ENCODE assay signal across 13 cellular contexts in the genomic region with DNA sequence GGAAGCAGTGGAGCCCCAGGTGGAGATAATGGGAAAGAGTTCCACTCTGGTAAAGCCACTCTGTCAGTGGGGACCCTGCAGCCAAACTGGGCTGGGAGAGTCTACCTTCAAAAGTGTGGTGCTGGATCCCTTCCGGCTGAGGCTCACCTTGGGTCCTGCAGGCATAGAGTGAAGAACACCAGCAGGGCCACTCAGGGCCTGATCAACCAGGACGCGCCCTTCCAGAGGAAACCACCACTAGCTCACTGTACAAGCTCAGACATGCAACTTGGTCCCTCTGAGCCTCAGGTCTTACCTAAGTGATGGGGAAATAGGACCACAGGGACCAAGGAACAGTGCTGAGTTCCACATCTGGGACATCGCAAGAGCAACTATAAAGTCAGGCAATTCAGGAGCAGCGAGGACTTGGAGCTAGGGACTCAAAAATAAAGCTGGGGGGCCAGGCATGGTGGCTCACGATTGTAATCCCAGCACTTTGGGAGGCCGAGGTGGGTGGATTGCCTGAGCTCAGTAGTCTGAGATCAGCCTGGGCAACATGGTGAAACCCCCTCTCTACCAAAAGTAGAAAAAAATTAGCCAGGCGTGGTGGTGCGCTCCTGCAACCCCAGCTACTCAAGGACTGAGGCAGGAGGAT. TPM values are rescaled to one million over a fixed set of nuclear protein-coding genes. Genes with fewer than 3 reads are reported as not detected.
DNase-seq lines count a peak whose midpoint lies in the region; ATAC-seq and TF ChIP-seq lines count a peak whose summit lies in the region.
"Had no signal": no experiment of that assay in that cellular context is flagged by ENCODE, and none has a peak within 500 bp of the region (broad histone marks: within the 10 kb centered on the region; RNA-seq: fewer than 3 reads in every experiment).

No MANE protein-coding gene starts in this region.

- H3K27ac ChIP-seq in breast epithelium: no peak overlapping the region
- no peak overlapping the region for H3K27ac ChIP-seq in RWPE2 (ENCODE audit: poor library complexity, severe bottlenecking)
- H3K27ac ChIP-seq: BLaER1 had no signal

- H3K9me3 ChIP-seq in breast epithelium: no peaks in the 10 kb centered on the region
- H3K9me3 ChIP-seq in RWPE2 (ENCODE audit: severe bottlenecking): no peaks in the 10 kb centered on the region
- H3K9me3 ChIP-seq: BLaER1 had no signal

- BruUV-seq in MCF 10A (replicated peaks; lab: Mats Ljungman, UMichigan): no TSS peak

- intact Hi-C loops in MCF 10A (cut with micrococcal nuclease) (loop anchor here (1.0 to 10.0 kb wide), 4 partner anchors 48 to 296 kb away; partner anchors contain the start of gene C1QL4), breast epithelium (cut with DNase I; ENCODE audit: low total_unique reads) (loop anchor here (5.0 kb wide), 1 partner anchor 467 kb away; no protein-coding TSS in a partner anchor)

- H3K27ac Mint-ChIP-seq in MCF 10A (ENCODE audit: low read depth, unreplicated experiment): no peak overlapping the region

- POLR2A ChIA-PET in MCF 10A (lab: Yijun Ruan, JAX): interaction anchor here (0.5 to 2.1 kb wide), 13 partner anchors 20 to 258 kb away, joined by 3 to 14 read pairs (median 4); partner anchors contain the start of gene DNAJC22

- H3K9me3 Mint-ChIP-seq in MCF 10A (ENCODE audit: unreplicated experiment): no peaks in the 10 kb centered on the region
- H3K9me3 Mint-ChIP-seq: activated naive CD4-positive, alpha-beta T cell treated with anti-CD3 and anti-CD28 coated beads, Interleukin-2, amount 50 U/mL, for 24 hours had no signal

- H3K36me3 ChIP-seq in breast epithelium (no peaks in the 10 kb centered on the region), RWPE2 (ENCODE audit: low read depth) (no peaks in the 10 kb centered on the region)
- H3K36me3 ChIP-seq: BLaER1 had no signal

- H3K4me1 Mint-ChIP-seq in MCF 10A (ENCODE audit: insufficient read depth, unreplicated experiment): peaks cover 6% of the 10 kb centered on the region
- H3K4me1 Mint-ChIP-seq: activated naive CD4-positive, alpha-beta T cell treated with anti-CD3 and anti-CD28 coated beads, Interleukin-2, amount 50 U/mL, for 24 hours had no signal

- no peak for TF ChIP-seq CTCF in MCF 10A (IDR thresholded peaks at IDR 0.05; ENCODE audit: unreplicated experiment)
- TF ChIP-seq CTCF in breast epithelium (IDR thresholded peaks at IDR 0.05): no peak
- TF ChIP-seq CTCF in RWPE2 (IDR thresholded peaks at IDR 0.05; ENCODE audit: poor library complexity, severe bottlenecking): no peak

- CTCF ChIA-PET in MCF 10A (lab: Yijun Ruan, JAX): interaction anchor here (0.5 to 16.4 kb wide), 37 partner anchors 9 to 1106 kb away, joined by 3 to 251 read pairs (median 5); partner anchors contain the start of genes C1QL4, DNAJC22 and SPATS2

- H3K36me3 Mint-ChIP-seq in MCF 10A (ENCODE audit: insufficient read depth, unreplicated experiment): no peaks in the 10 kb centered on the region
- H3K36me3 Mint-ChIP-seq: activated naive CD4-positive, alpha-beta T cell treated with anti-CD3 and anti-CD28 coated beads, Interleukin-2, amount 50 U/mL, for 24 hours had no signal

- DNase-seq in MCF 10A (ENCODE audit: unreplicated experiment) (peak; percentile 53), breast epithelium (ENCODE audit: low spot score in 2 of 2) (no peak), RWPE2 (ENCODE audit: low spot score) (peak; percentile 46), iPS-NIHi7 (ENCODE audit: extremely low spot score) (peak; percentile 8), cerebellum (ENCODE audit: low spot score) (no peak), activated T-cell treated with anti-CD3 and anti-CD28 coated beads for 4 hours (no peak)
- DNase-seq in stimulated activated naive CD8-positive, alpha-beta T cell treated with anti-CD3 and anti-CD28 coated beads, Interleukin-15, Interleukin-2, amounts not matched to agents 100 U/mL and 50 U/mL, for 24 hours: no peak
- DNase-seq: COR-L47 had no signal

- no peak overlapping the region for H3K4me3 Mint-ChIP-seq in MCF 10A (ENCODE audit: unreplicated experiment)
- H3K4me3 Mint-ChIP-seq: activated naive CD4-positive, alpha-beta T cell treated with anti-CD3 and anti-CD28 coated beads, Interleukin-2, amount 50 U/mL, for 24 hours had no signal

- H3K27me3 ChIP-seq in breast epithelium (no peaks in the 10 kb centered on the region), RWPE2 (ENCODE audit: insufficient read depth, poor library complexity, severe bottlenecking) (no peaks in the 10 kb centered on the region)

- peak; percentile 78 for ATAC-seq in RWPE2 (ENCODE audit: low read depth)
- no peak for ATAC-seq in stimulated activated naive CD8-positive, alpha-beta T cell treated with anti-CD3 and anti-CD28 coated beads, Interleukin-15, Interleukin-2, amounts not matched to agents 100 U/mL and 50 U/mL, for 24 hours

- H3K4me3 ChIP-seq in breast epithelium (no peak overlapping the region), RWPE2 (ENCODE audit: severe bottlenecking) (no peak overlapping the region)
- H3K4me3 ChIP-seq: BLaER1 had no signal

- H3K4me1 ChIP-seq in breast epithelium: no peaks in the 10 kb centered on the region
- H3K4me1 ChIP-seq in RWPE2 (ENCODE audit: insufficient read depth, poor library complexity, severe bottlenecking): peaks cover 7% of the 10 kb centered on the region

- no peak for TF ChIP-seq POLR2A in breast epithelium (IDR thresholded peaks at IDR 0.05)

- no peaks in the 10 kb centered on the region for H3K27me3 Mint-ChIP-seq in MCF 10A (ENCODE audit: insufficient read depth, unreplicated experiment)

RNA-seq across cellular contexts. Expression of gene PRPH, which starts 5.9 kb away (rescaled TPM):
- 1.4 and 2.7 TPM in 2 replicates for total RNA-seq in MCF 10A (2022)
- 1 to 10 TPM in 1 of 3 donors, under 1 TPM in 1, not detected in 1; 0.96 to 2.0 TPM for total RNA-seq in breast epithelium
- 3.1 TPM for total RNA-seq in cerebellum
- total RNA-seq: dermis blood vessel endothelial cell, lung microvascular endothelial cell had no signal

RNA-seq across cellular contexts. Expression of gene TUBA1C, which starts 24.2 kb away (rescaled TPM):
- total RNA-seq in MCF 10A (2022) (253 and 303 TPM in 2 replicates), breast epithelium (100 to 1,000 TPM in 1 of 3 donors, 10 to 100 TPM in 2; 91.9 to 123 (median 97.3) TPM), cerebellum (46.1 TPM)

RNA-seq across cellular contexts. Expression of gene TROAP, which starts 34.0 kb away (rescaled TPM):
- 30.8 and 41.9 TPM in 2 replicates for total RNA-seq in MCF 10A (2022)
- total RNA-seq in breast epithelium: 1 to 10 TPM in 1 of 3 donors, under 1 TPM in 2; 0.29 to 1.8 (median 0.66) TPM
- total RNA-seq in cerebellum: 6.7 TPM

RNA-seq across cellular contexts. Expression of gene C1QL4, which starts 47.9 kb away (rescaled TPM):
- total RNA-seq in MCF 10A (2022) (0.20 TPM in 1 of 2 replicates, not detected in the other), breast epithelium (under 1 TPM in 2 of 3 donors, not detected in 1; 0.33 to 0.44 TPM), cerebellum (2.7 TPM)
- total RNA-seq: lung microvascular endothelial cell, urinary bladder had no signal

RNA-seq across cellular contexts. Expression of gene DNAJC22, which starts 57.6 kb away (rescaled TPM):
- total RNA-seq in MCF 10A (2022): 0.25 and 0.33 TPM in 2 replicates
- total RNA-seq in breast epithelium: 1 to 10 TPM in 2 of 3 donors, not detected in 1; 3.6 to 5.0 TPM
- 1.4 TPM for total RNA-seq in cerebellum

Comparison
In these comparisons a context has a peak if more than half of its experiments do, and no peak if none do; other contexts are left out.
1. DNase-seq: peak in MCF 10A (single experiment), RWPE2 (single experiment) and iPS-NIHi7 (single experiment); none in breast epithelium (0 of 2), cerebellum (single experiment), stimulated activated naive CD8-positive, alpha-beta T cell treated with anti-CD3 and anti-CD28 coated beads, Interleukin-15, Interleukin-2, amounts not matched to agents 100 U/mL and 50 U/mL, for 24 hours (single experiment) and activated T-cell treated with anti-CD3 and anti-CD28 coated beads for 4 hours (single experiment).